Comparison of ENCODE assay signal across 8 cellular contexts in genomic region chr17:44350733-44351226, GRCh38. TPM values are rescaled to one million over a fixed set of nuclear protein-coding genes. Genes with fewer than 3 reads are reported as not detected.
DNase-seq lines count a peak whose midpoint lies in the region; ATAC-seq and TF ChIP-seq lines count a peak whose summit lies in the region.

No MANE protein-coding gene starts in this region.

- DNase-seq in DMS153 treated with DMSO at 0.1 percent for 48 hours (lab: John Stamatoyannopoulos, UW; ENCODE audit: unreplicated experiment) (peak; percentile 28), DMS153 (lab: John Stamatoyannopoulos, UW) (no peak), NCI-H1048 (lab: John Stamatoyannopoulos, UW) (peak; percentile 28), cerebellar cortex (ENCODE audit: low spot score) (peak; percentile 59)
- DNase-seq in activated CD4-positive, alpha-beta T cell treated with anti-CD3 and anti-CD28 coated beads for 24 hours (ENCODE audit: low read depth in 2 of 2): peak; percentile 53 to 72
- DNase-seq in stimulated activated CD8-positive, alpha-beta memory T cell treated with anti-CD3 and anti-CD28 coated beads, Interleukin-12 subunit alpha, Interleukin-12 subunit beta, amount 100 ng/mL, for 4 hours (ENCODE audit: low read depth): peak; percentile 55

- 71% methylated on average over 6 of the region's 6 CpGs for WGBS in liver

- H3K4me3 ChIP-seq in liver (ENCODE audit: low read depth in 1 of 3, low read length in 3 of 3): no peak overlapping the region

- TF ChIP-seq RAD21 in liver (IDR thresholded peaks at IDR 0.05): peak; percentile 76 to 84

- peaks cover 0 to 12% (median 5%) of the 10 kb centered on the region in 4 donors for H3K4me1 ChIP-seq in liver (ENCODE audit: control insufficient read depth in 4 of 4, insufficient read depth in 4 of 4, low read length in 3 of 4)

- no peak overlapping the region for H3K9ac ChIP-seq in liver (ENCODE audit: low read depth in 1 of 2, low read length in 2 of 2)

- no peaks in the 10 kb centered on the region for H3K9me3 ChIP-seq in liver (ENCODE audit: control insufficient read depth in 4 of 4, low read length in 3 of 4)

- TF ChIP-seq CTCF in liver (IDR thresholded peaks at IDR 0.05; ENCODE audit: low read depth, low read length, missing input control): peak; percentile 81

- ATAC-seq in GM19351 (IDR thresholded peaks at IDR 0.05; ENCODE audit: unreplicated experiment): no peak

- H3K36me3 ChIP-seq in liver (ENCODE audit: control insufficient read depth in 4 of 4, insufficient read depth in 3 of 4, low read depth in 1 of 4, low read length in 3 of 4): peaks cover 4 to 32% (median 15%) of the 10 kb centered on the region in 4 donors

- no peaks in the 10 kb centered on the region for H3K27me3 ChIP-seq in liver (ENCODE audit: control insufficient read depth in 4 of 4, insufficient read depth in 4 of 4, low read length in 3 of 4)

- H3K27ac ChIP-seq in liver (ENCODE audit: low read depth in 1 of 2, low read length in 2 of 2): no peak overlapping the region

TF ChIP-seq in liver, 16 proteins besides CTCF, POLR2A, EP300 and RAD21:
- no peak for TF ChIP-seq RXRA (IDR thresholded peaks at IDR 0.05)
- TF ChIP-seq FOXA1 (IDR thresholded peaks at IDR 0.05): no peak
- no peak for TF ChIP-seq GABPA (IDR thresholded peaks at IDR 0.05 in 1 of 2, conservative IDR thresholded peaks at IDR 0.05 in 1 of 2)
- no peak for TF ChIP-seq HNF4G (IDR thresholded peaks at IDR 0.05)
- TF ChIP-seq YY1 (IDR thresholded peaks at IDR 0.05): no peak
- no peak for TF ChIP-seq FOXA2 (IDR thresholded peaks at IDR 0.05)
- TF ChIP-seq NR2F2 (IDR thresholded peaks at IDR 0.05): no peak
- no peak for TF ChIP-seq ZBTB33 (IDR thresholded peaks at IDR 0.05)
- TF ChIP-seq, protein P1, sequence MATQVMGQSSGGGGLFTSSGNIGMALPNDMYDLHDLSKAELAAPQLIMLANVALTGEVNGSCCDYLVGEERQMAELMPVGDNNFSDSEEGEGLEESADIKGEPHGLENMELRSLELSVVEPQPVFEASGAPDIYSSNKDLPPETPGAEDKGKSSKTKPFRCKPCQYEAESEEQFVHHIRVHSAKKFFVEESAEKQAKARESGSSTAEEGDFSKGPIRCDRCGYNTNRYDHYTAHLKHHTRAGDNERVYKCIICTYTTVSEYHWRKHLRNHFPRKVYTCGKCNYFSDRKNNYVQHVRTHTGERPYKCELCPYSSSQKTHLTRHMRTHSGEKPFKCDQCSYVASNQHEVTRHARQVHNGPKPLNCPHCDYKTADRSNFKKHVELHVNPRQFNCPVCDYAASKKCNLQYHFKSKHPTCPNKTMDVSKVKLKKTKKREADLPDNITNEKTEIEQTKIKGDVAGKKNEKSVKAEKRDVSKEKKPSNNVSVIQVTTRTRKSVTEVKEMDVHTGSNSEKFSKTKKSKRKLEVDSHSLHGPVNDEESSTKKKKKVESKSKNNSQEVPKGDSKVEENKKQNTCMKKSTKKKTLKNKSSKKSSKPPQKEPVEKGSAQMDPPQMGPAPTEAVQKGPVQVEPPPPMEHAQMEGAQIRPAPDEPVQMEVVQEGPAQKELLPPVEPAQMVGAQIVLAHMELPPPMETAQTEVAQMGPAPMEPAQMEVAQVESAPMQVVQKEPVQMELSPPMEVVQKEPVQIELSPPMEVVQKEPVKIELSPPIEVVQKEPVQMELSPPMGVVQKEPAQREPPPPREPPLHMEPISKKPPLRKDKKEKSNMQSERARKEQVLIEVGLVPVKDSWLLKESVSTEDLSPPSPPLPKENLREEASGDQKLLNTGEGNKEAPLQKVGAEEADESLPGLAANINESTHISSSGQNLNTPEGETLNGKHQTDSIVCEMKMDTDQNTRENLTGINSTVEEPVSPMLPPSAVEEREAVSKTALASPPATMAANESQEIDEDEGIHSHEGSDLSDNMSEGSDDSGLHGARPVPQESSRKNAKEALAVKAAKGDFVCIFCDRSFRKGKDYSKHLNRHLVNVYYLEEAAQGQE (IDR thresholded peaks at IDR 0.05): no peak
- no peak for TF ChIP-seq JUND (IDR thresholded peaks at IDR 0.05)
- no peak for TF ChIP-seq TAF1 (conservative IDR thresholded peaks at IDR 0.05)
- no peak for TF ChIP-seq HNF4A (conservative IDR thresholded peaks at IDR 0.05)
- no peak for TF ChIP-seq ATF3 (IDR thresholded peaks at IDR 0.05)

RNA-seq across cellular contexts. Expression of gene GRN, which starts 5.7 kb away (rescaled TPM):
- 100 to 1,000 TPM in 1 of 2 donors, 10 to 100 TPM in 1; 90.9 to 166 TPM for total RNA-seq in liver
- 100 to 1,000 TPM; 127 to 139 TPM for polyA plus RNA-seq in liver

RNA-seq across cellular contexts. Expression of gene FAM171A2, which starts 12.9 kb away (rescaled TPM):
- total RNA-seq in liver: 1 to 10 TPM in 1 of 2 donors, under 1 TPM in 1; 0.08 to 1.1 TPM
- polyA plus RNA-seq in liver: under 1 TPM in 1 of 2 donors, not detected in 1; 0.18 TPM

RNA-seq across cellular contexts. Expression of gene SLC25A39, which starts 26.2 kb away (rescaled TPM):
- total RNA-seq in liver: 100 to 1,000 TPM in 1 of 2 donors, 10 to 100 TPM in 1; 62.0 to 395 TPM
- 10 to 100 TPM; 70.5 to 97.2 TPM for polyA plus RNA-seq in liver

RNA-seq across cellular contexts. Expression of gene ITGA2B, which starts 38.7 kb away (rescaled TPM):
- 10 to 100 TPM in 1 of 2 donors, under 1 TPM in 1; 0.25 to 23.8 TPM for total RNA-seq in liver
- polyA plus RNA-seq in liver: under 1 TPM; 0.22 to 0.38 TPM

RNA-seq across cellular contexts. Expression of gene RUNDC3A, which starts 42.4 kb away (rescaled TPM):
- 10 to 100 TPM in 1 of 2 donors, not detected in 1; 17.0 TPM for total RNA-seq in liver
- under 1 TPM; 0.05 to 0.06 TPM for polyA plus RNA-seq in liver
